In the genomic region with DNA sequence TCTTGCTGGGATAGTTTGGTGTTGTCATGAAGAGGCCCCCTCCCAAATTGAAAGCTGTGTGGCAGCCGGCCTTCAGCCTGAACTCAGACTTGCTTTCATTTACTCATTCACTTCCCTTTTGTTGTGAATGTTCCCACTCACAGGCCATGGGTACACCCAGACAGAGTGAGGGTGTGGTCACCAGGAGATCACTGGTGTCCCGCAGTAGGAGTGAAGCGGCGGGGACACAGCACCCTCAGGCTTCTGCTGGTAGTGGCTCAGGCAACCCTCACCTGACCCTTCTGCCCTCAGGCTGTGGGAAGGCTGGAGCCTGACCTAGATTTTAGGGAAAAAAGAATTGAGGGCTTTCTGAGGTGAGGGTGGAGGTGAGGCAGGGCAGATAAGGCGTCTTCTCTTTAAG, we compare ENCODE assay signal across 19 cellular contexts.
DNase-seq lines count a peak whose midpoint lies in the region; ATAC-seq and TF ChIP-seq lines count a peak whose summit lies in the region.
"Had no signal": no experiment of that assay in that cellular context is flagged by ENCODE, and none has a peak within 500 bp of the region (broad histone marks: within the 10 kb centered on the region; RNA-seq: fewer than 3 reads in every experiment).

No MANE protein-coding gene starts in this region.

- H3K4me1 ChIP-seq in aorta (ENCODE audit: control insufficient read depth in 1 of 2, insufficient read depth in 2 of 2, low read length in 2 of 2) (no peaks in the 10 kb centered on the region), tibial artery (no peaks in the 10 kb centered on the region)
- H3K4me1 ChIP-seq: breast epithelium, gastrocnemius medialis, suprapubic skin had no signal

- H3K27ac ChIP-seq in aorta (ENCODE audit: low read depth in 1 of 2, low read length in 2 of 2) (no peak overlapping the region), tibial artery (no peak overlapping the region)
- H3K27ac ChIP-seq: breast epithelium, gastrocnemius medialis, HL-60, suprapubic skin had no signal

- H3K27me3 Mint-ChIP-seq in type B pancreatic cell = no peaks in the 10 kb centered on the region
- H3K27me3 Mint-ChIP-seq: IgD-negative memory B cell had no signal

- peak; percentile 81 for DNase-seq in RPMI8226
- no peak for DNase-seq in type B pancreatic cell (ENCODE audit: extremely low spot score, unreplicated experiment)
- no peak for DNase-seq in aorta
- no peak for DNase-seq in NCI-H1694 treated with DMSO at 0.1 percent for 48 hours (lab: John Stamatoyannopoulos, UW)
- DNase-seq in tibial artery = no peak
- DNase-seq: gastrocnemius medialis; midbrain; NCI-H1092; NCI-H510A treated with DMSO at 0.1 percent for 48 hours; SHP77; stimulated activated CD4-positive, alpha-beta T cell treated with anti-CD3 and anti-CD28 coated beads, Interleukin-12 subunit alpha, Interleukin-12 subunit beta, amount 100 ng/mL, for 4 hours had no signal

- H3K27me3 ChIP-seq in aorta (ENCODE audit: control insufficient read depth in 1 of 2, insufficient read depth in 2 of 2, low read length in 1 of 2) (no peaks in the 10 kb centered on the region), tibial artery (no peaks in the 10 kb centered on the region)
- H3K27me3 ChIP-seq: breast epithelium, gastrocnemius medialis, suprapubic skin had no signal

- no peaks in the 10 kb centered on the region for H3K9me3 Mint-ChIP-seq in type B pancreatic cell
- H3K9me3 Mint-ChIP-seq: IgD-negative memory B cell; T-helper 1 cell treated with Interleukin-12 subunit alpha and Interleukin-12 subunit beta and Interleukin-4 antibody, amounts not matched to agents 30 μg/mL and 1 μg/mL, for 36 hours had no signal

- WGBS in aorta, 2 donors = 81 to 90% methylated on average over 5 of the region's 5 CpGs

- H3K9me3 ChIP-seq in aorta (ENCODE audit: control insufficient read depth, low read length) (no peaks in the 10 kb centered on the region), tibial artery (no peaks in the 10 kb centered on the region)
- H3K9me3 ChIP-seq: breast epithelium, gastrocnemius medialis, suprapubic skin had no signal

- ATAC-seq in GM21390 (IDR thresholded peaks at IDR 0.05; ENCODE audit: unreplicated experiment) (peak; percentile 42), HG03045 (IDR thresholded peaks at IDR 0.05; ENCODE audit: unreplicated experiment) (peak; percentile 37), aorta (ENCODE audit: low FRiP score) (no peak)
- ATAC-seq: gastrocnemius medialis, left colon had no signal

- no peak overlapping the region for H3K4me3 ChIP-seq in aorta (ENCODE audit: low read length in 2 of 2)
- H3K4me3 ChIP-seq in tibial artery = no peak overlapping the region
- H3K4me3 ChIP-seq: breast epithelium, gastrocnemius medialis, suprapubic skin had no signal

- H3K36me3 Mint-ChIP-seq in type B pancreatic cell = no peaks in the 10 kb centered on the region
- H3K36me3 Mint-ChIP-seq: IgD-negative memory B cell had no signal

- intact Hi-C loops in aorta (cut with DNase I) (no loop called here), tibial artery (cut with DNase I; ENCODE audit: low total_unique reads) (no loop called here)

- H3K4me1 Mint-ChIP-seq in type B pancreatic cell (ENCODE audit: unreplicated experiment) = peaks cover 8% of the 10 kb centered on the region

- H3K36me3 ChIP-seq in aorta (ENCODE audit: control insufficient read depth in 1 of 2, insufficient read depth in 2 of 2, low read length in 1 of 2) = no peaks in the 10 kb centered on the region
- H3K36me3 ChIP-seq in tibial artery = no peaks in the 10 kb centered on the region
- H3K36me3 ChIP-seq: breast epithelium, gastrocnemius medialis, suprapubic skin had no signal

- peak overlapping the region; percentile 50 for H3K27ac Mint-ChIP-seq in type B pancreatic cell
- H3K27ac Mint-ChIP-seq: IgD-negative memory B cell; T-helper 1 cell treated with Interleukin-12 subunit alpha and Interleukin-12 subunit beta and Interleukin-4 antibody, amounts not matched to agents 30 μg/mL and 1 μg/mL, for 36 hours had no signal

- no peak overlapping the region for H3K4me3 Mint-ChIP-seq in type B pancreatic cell
- H3K4me3 Mint-ChIP-seq: T-helper 1 cell treated with Interleukin-12 subunit alpha and Interleukin-12 subunit beta and Interleukin-4 antibody, amounts not matched to agents 30 μg/mL and 1 μg/mL, for 36 hours had no signal

- TF ChIP-seq CTCF in type B pancreatic cell (conservative IDR thresholded peaks at IDR 0.05) = no peak
- TF ChIP-seq CTCF in tibial artery (IDR thresholded peaks at IDR 0.05) = no peak
